8 cellular contexts compared by ENCODE assay signal in genomic region chr4:149264093-149264733, GRCh38.
DNase-seq lines count a peak whose midpoint lies in the region; ATAC-seq and TF ChIP-seq lines count a peak whose summit lies in the region.

No MANE protein-coding gene starts in this region.

- H3K4me1 Mint-ChIP-seq in activated CD4-positive, alpha-beta T cell treated with anti-CD3 and anti-CD28 coated beads, Interleukin-2, amount 10 ng/mL, durations not matched to agents 24 days and 14 days = no peaks in the 10 kb centered on the region

- TF ChIP-seq CTCF in GM20000 (IDR thresholded peaks at IDR 0.05; ENCODE audit: extremely low read depth, missing control alignments) = peak; percentile 68
- peak; percentile 88 for TF ChIP-seq CTCF in epithelial cell of proximal tubule (conservative IDR thresholded peaks at IDR 0.05; ENCODE audit: low read depth, low read length)

- no peaks in the 10 kb centered on the region for H3K9me3 Mint-ChIP-seq in activated CD4-positive, alpha-beta T cell treated with anti-CD3 and anti-CD28 coated beads, Interleukin-2, amount 10 ng/mL, durations not matched to agents 24 days and 14 days

- H3K27ac Mint-ChIP-seq in activated CD4-positive, alpha-beta T cell treated with anti-CD3 and anti-CD28 coated beads, Interleukin-2, amount 10 ng/mL, durations not matched to agents 24 days and 14 days = no peak overlapping the region

- peak; percentile 78 for ATAC-seq in HG03571 (IDR thresholded peaks at IDR 0.05; ENCODE audit: unreplicated experiment)

- H3K27me3 Mint-ChIP-seq in activated CD4-positive, alpha-beta T cell treated with anti-CD3 and anti-CD28 coated beads, Interleukin-2, amount 10 ng/mL, durations not matched to agents 24 days and 14 days = no peaks in the 10 kb centered on the region

- intact Hi-C loops in activated CD4-positive, alpha-beta T cell treated with anti-CD3 and anti-CD28 coated beads, Interleukin-2, amount 10 ng/mL, durations not matched to agents 24 days and 14 days (cut with micrococcal nuclease) = loop anchor here (10.0 kb wide), 1 partner anchor 1279 kb away; no protein-coding TSS in a partner anchor

- H3K4me3 ChIP-seq in epithelial cell of proximal tubule (ENCODE audit: low read depth, low read length) = no peak overlapping the region

- no peak overlapping the region for H3K4me3 Mint-ChIP-seq in activated CD4-positive, alpha-beta T cell treated with anti-CD3 and anti-CD28 coated beads, Interleukin-2, amount 10 ng/mL, durations not matched to agents 24 days and 14 days

- no peaks in the 10 kb centered on the region for H3K36me3 Mint-ChIP-seq in activated CD4-positive, alpha-beta T cell treated with anti-CD3 and anti-CD28 coated beads, Interleukin-2, amount 10 ng/mL, durations not matched to agents 24 days and 14 days (ENCODE audit: low read depth)

- peak; percentile 65 for DNase-seq in activated CD4-positive, alpha-beta T cell treated with anti-CD3 and anti-CD28 coated beads, Interleukin-2, amount 10 ng/mL, durations not matched to agents 24 days and 14 days
- no peak for DNase-seq in activated CD4-positive, alpha-beta T cell treated with anti-CD3 and anti-CD28 coated beads for 1 hour
- DNase-seq in GM20000 (ENCODE audit: low spot score) (peak; percentile 10), RPMI7951 (ENCODE audit: low read depth) (peak; percentile 23), epithelial cell of proximal tubule (ENCODE audit: low read depth) (peak; percentile 13), pons (ENCODE audit: low spot score) (peak; percentile 22)
- no peak for DNase-seq in activated CD8-positive, alpha-beta memory T cell treated with anti-CD3 and anti-CD28 coated beads, Interleukin-2, amount 50 U/mL, for 48 hours

Comparison
In these comparisons a context has a peak if more than half of its experiments do, and no peak if none do; other contexts are left out.
1. DNase-seq: peak in activated CD4-positive, alpha-beta T cell treated with anti-CD3 and anti-CD28 coated beads, Interleukin-2, amount 10 ng/mL, durations not matched to agents 24 days and 14 days (single experiment), GM20000 (single experiment), RPMI7951 (single experiment), epithelial cell of proximal tubule (single experiment) and pons (single experiment); none in activated CD4-positive, alpha-beta T cell treated with anti-CD3 and anti-CD28 coated beads for 1 hour (single experiment) and activated CD8-positive, alpha-beta memory T cell treated with anti-CD3 and anti-CD28 coated beads, Interleukin-2, amount 50 U/mL, for 48 hours (single experiment).